ENCODE assay signal across 10 cellular contexts in the genomic region with DNA sequence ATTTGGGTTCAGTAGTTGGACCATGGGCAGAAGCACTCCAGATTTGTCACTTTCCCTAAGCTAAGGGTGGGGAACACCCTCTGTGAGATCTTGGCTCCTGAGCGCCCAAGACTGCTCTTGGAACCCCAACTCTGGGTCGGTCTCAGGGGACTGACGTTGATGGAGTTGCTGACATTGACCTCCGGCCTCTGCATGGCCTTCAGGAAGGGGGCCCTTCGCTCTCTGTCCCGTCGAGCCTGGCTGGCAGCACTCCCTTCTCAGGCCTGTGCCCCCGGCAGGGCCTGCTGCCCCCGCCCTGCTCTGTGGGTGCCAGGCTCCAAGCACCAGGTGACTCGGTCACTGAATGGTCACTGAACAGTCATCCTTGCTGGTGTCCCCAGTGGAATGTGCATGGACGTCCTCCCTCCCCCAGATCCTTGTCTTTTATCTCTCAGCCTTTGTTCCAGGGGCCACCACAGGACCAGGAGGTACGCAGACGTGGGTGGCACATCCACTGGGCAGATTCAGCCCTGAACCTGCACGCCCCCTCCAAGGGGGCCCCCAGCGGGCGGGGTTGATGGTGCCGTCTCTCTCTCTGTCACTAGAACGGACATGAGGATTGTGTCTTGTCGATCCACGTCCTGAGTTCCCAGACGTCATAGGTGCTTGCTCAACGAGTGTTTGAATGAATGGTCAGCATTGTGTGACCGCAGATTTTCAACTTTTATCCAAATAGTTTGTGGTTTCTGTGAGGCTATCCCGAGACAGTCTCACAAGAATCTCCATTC.
DNase-seq lines count a peak whose midpoint lies in the region; ATAC-seq and TF ChIP-seq lines count a peak whose summit lies in the region.
"Had no signal": no experiment of that assay in that cellular context is flagged by ENCODE, and none has a peak within 500 bp of the region (broad histone marks: within the 10 kb centered on the region; RNA-seq: fewer than 3 reads in every experiment).

No MANE protein-coding gene starts in this region.

- peaks cover 59% of the 10 kb centered on the region for H3K4me1 ChIP-seq in CD8-positive, alpha-beta T cell (ENCODE audit: insufficient read depth, low read length)

- H3K4me3 Mint-ChIP-seq in CD8-positive, alpha-beta T cell, result peak overlapping the region; percentile 94
- H3K4me3 Mint-ChIP-seq in effector memory CD8-positive, alpha-beta T cell, result peak overlapping the region; percentile 94 to 99
- no peak overlapping the region for H3K4me3 Mint-ChIP-seq in osteocyte (ENCODE audit: unreplicated experiment)

- H3K4me1 Mint-ChIP-seq in CD8-positive, alpha-beta T cell (ENCODE audit: low read depth), result peaks cover 51% of the 10 kb centered on the region
- peaks cover 73 to 83% of the 10 kb centered on the region in 2 donors for H3K4me1 Mint-ChIP-seq in effector memory CD8-positive, alpha-beta T cell (ENCODE audit: low read depth in 2 of 2)
- H3K4me1 Mint-ChIP-seq in osteocyte (ENCODE audit: unreplicated experiment), result peaks cover 68% of the 10 kb centered on the region

- no peaks in the 10 kb centered on the region for H3K27me3 ChIP-seq in CD8-positive, alpha-beta T cell (ENCODE audit: insufficient read depth, low read length)
- H3K27me3 ChIP-seq: left lung had no signal

- no peaks in the 10 kb centered on the region for H3K36me3 ChIP-seq in CD8-positive, alpha-beta T cell (ENCODE audit: insufficient read depth, low read length)
- H3K36me3 ChIP-seq: left lung had no signal

- in situ Hi-C loops in SK-MEL-5 (cut with HindIII; ENCODE audit: low pct_unique_long_range_greater_than_20kb, low sequenced_read_pairs) (loop anchor here (10.0 kb wide), 1 partner anchor 110 kb away; no protein-coding TSS in a partner anchor), KBM-7 (cut with MboI; ENCODE audit: low pct_unique_long_range_greater_than_20kb, low sequenced_read_pairs) (no loop called here)

- no peaks in the 10 kb centered on the region for H3K9me3 ChIP-seq in CD8-positive, alpha-beta T cell (ENCODE audit: low read length)
- H3K9me3 ChIP-seq: left lung had no signal

- H3K27ac ChIP-seq in CD8-positive, alpha-beta T cell (ENCODE audit: low read depth, low read length), result peak overlapping the region; percentile 86

- intact Hi-C loops in CD8-positive, alpha-beta T cell (cut with DNase I, micrococcal nuclease), result loop anchor here (5.0 to 10.0 kb wide), 5 partner anchors 502 to 1300 kb away; a partner anchor contains a TSS

- peak overlapping the region; percentile 100 for H3K27ac Mint-ChIP-seq in CD8-positive, alpha-beta T cell
- peak overlapping the region; percentile 95 to 99 for H3K27ac Mint-ChIP-seq in effector memory CD8-positive, alpha-beta T cell
- peak overlapping the region; percentile 68 for H3K27ac Mint-ChIP-seq in osteocyte (ENCODE audit: unreplicated experiment)

- H3K27me3 Mint-ChIP-seq in CD8-positive, alpha-beta T cell (ENCODE audit: low read depth), result no peaks in the 10 kb centered on the region
- no peaks in the 10 kb centered on the region for H3K27me3 Mint-ChIP-seq in effector memory CD8-positive, alpha-beta T cell
- no peaks in the 10 kb centered on the region for H3K27me3 Mint-ChIP-seq in osteocyte (ENCODE audit: unreplicated experiment)

- ATAC-seq in CD8-positive, alpha-beta T cell, result no peak
- ATAC-seq in effector memory CD8-positive, alpha-beta T cell (replicated peaks), result no peak
- no peak for ATAC-seq in HG02938 (IDR thresholded peaks at IDR 0.05; ENCODE audit: unreplicated experiment)
- ATAC-seq: left lung had no signal

- peaks cover 51% of the 10 kb centered on the region for H3K36me3 Mint-ChIP-seq in CD8-positive, alpha-beta T cell
- H3K36me3 Mint-ChIP-seq in effector memory CD8-positive, alpha-beta T cell (ENCODE audit: insufficient read depth), result peaks cover 54% of the 10 kb centered on the region
- H3K36me3 Mint-ChIP-seq in osteocyte (ENCODE audit: unreplicated experiment), result peaks cover 5% of the 10 kb centered on the region

- TF ChIP-seq CTCF in CD8-positive, alpha-beta T cell (IDR thresholded peaks at IDR 0.05), result no peak
- TF ChIP-seq CTCF in osteocyte (IDR thresholded peaks at IDR 0.05), result no peak

- CTCF ChIA-PET in CD8-positive, alpha-beta T cell (lab: Charles Lee), result interaction anchor here (0.9 to 8.8 kb wide), 10 partner anchors 9 to 126 kb away, joined by 3 to 142 read pairs (median 6); no protein-coding TSS in a partner anchor

- POLR2A ChIA-PET in CD8-positive, alpha-beta T cell (lab: Charles Lee), result interaction anchor here (0.7 to 8.6 kb wide), 13 partner anchors 9 to 675 kb away, joined by 3 to 106 read pairs (median 4); a partner anchor contains a TSS

- H3K9me3 Mint-ChIP-seq in CD8-positive, alpha-beta T cell, result no peaks in the 10 kb centered on the region
- H3K9me3 Mint-ChIP-seq in effector memory CD8-positive, alpha-beta T cell, result no peaks in the 10 kb centered on the region
- no peaks in the 10 kb centered on the region for H3K9me3 Mint-ChIP-seq in osteocyte (ENCODE audit: unreplicated experiment)

- no peak for DNase-seq in CD8-positive, alpha-beta T cell
- peak; percentile 100 for DNase-seq in SK-MEL-5 (ENCODE audit: low read depth, low spot score)
- no peak for DNase-seq in effector memory CD8-positive, alpha-beta T cell
- DNase-seq in osteocyte (ENCODE audit: extremely low spot score, unreplicated experiment), result no peak
- DNase-seq in HT-29 (ENCODE audit: low spot score), result no peak
- no peak for DNase-seq in KBM-7
- no peak for DNase-seq in NCI-H748 treated with DMSO at 0.1 percent for 48 hours (lab: John Stamatoyannopoulos, UW)
- DNase-seq: GF-D8 had no signal

- peak overlapping the region; percentile 99 for H3K4me3 ChIP-seq in CD8-positive, alpha-beta T cell (ENCODE audit: low read depth, low read length)
